Comparison of ENCODE assay signal across 1 cellular context in genomic region chr22:42294034-42294985, GRCh38.
TF ChIP-seq lines count a peak whose summit lies in the region.

No MANE protein-coding gene starts in this region.

TF ChIP-seq in HepG2, 621 proteins besides CTCF, POLR2A, EP300 and RAD21 (continued from another document):
- TF ChIP-seq ZNF274 (CRISPR knock-in tag; IDR thresholded peaks at IDR 0.05): 0 out of 2 replicates have a peak, but pooled peaks have one; percentile 45
- TF ChIP-seq AHDC1 (CRISPR knock-in tag; IDR thresholded peaks at IDR 0.05; ENCODE audit: borderline replicate concordance): no peak
- TF ChIP-seq ZNF431 (CRISPR knock-in tag; IDR thresholded peaks at IDR 0.05; ENCODE audit: borderline replicate concordance, low read depth): no peak
- no peak for TF ChIP-seq IRX3 (CRISPR knock-in tag; IDR thresholded peaks at IDR 0.05; ENCODE audit: borderline replicate concordance, low read depth)
- TF ChIP-seq, protein P1, sequence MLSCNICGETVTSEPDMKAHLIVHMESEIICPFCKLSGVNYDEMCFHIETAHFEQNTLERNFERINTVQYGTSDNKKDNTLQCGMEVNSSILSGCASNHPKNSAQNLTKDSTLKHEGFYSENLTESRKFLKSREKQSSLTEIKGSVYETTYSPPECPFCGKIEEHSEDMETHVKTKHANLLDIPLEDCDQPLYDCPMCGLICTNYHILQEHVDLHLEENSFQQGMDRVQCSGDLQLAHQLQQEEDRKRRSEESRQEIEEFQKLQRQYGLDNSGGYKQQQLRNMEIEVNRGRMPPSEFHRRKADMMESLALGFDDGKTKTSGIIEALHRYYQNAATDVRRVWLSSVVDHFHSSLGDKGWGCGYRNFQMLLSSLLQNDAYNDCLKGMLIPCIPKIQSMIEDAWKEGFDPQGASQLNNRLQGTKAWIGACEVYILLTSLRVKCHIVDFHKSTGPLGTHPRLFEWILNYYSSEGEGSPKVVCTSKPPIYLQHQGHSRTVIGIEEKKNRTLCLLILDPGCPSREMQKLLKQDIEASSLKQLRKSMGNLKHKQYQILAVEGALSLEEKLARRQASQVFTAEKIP (CRISPR knock-in tag; IDR thresholded peaks at IDR 0.05; ENCODE audit: borderline replicate concordance): no peak
- 0 out of 2 replicates have a peak, but pooled peaks have one; percentile 51 for TF ChIP-seq ZNF7 (CRISPR knock-in tag; IDR thresholded peaks at IDR 0.05)
- no peak for TF ChIP-seq HMGXB4 (CRISPR knock-in tag; IDR thresholded peaks at IDR 0.05; ENCODE audit: borderline replicate concordance in 1 of 2, low read depth in 1 of 2)
- TF ChIP-seq CHCHD3 (CRISPR knock-in tag; IDR thresholded peaks at IDR 0.05): peak; percentile 82; the same call in 1 of the 2 replicates
- peak; percentile 64; the same call in 1 of the 2 replicates for TF ChIP-seq ERF (CRISPR knock-in tag; IDR thresholded peaks at IDR 0.05)
- TF ChIP-seq NFKB2 (CRISPR knock-in tag; IDR thresholded peaks at IDR 0.05; ENCODE audit: borderline replicate concordance): peak; percentile 83; the same call in 1 of the 2 replicates
- 0 out of 2 replicates have a peak, but pooled peaks have one; percentile 74 for TF ChIP-seq ZNF792 (CRISPR knock-in tag; IDR thresholded peaks at IDR 0.05)
- TF ChIP-seq SRF (IDR thresholded peaks at IDR 0.05; ENCODE audit: low read depth, low read length): no peak
- no peak for TF ChIP-seq PRMT3 (CRISPR knock-in tag; IDR thresholded peaks at IDR 0.05; ENCODE audit: borderline replicate concordance, low read depth)
- peak; percentile 84 for TF ChIP-seq MXD3 (CRISPR knock-in tag; IDR thresholded peaks at IDR 0.05)
- TF ChIP-seq, protein P2, sequence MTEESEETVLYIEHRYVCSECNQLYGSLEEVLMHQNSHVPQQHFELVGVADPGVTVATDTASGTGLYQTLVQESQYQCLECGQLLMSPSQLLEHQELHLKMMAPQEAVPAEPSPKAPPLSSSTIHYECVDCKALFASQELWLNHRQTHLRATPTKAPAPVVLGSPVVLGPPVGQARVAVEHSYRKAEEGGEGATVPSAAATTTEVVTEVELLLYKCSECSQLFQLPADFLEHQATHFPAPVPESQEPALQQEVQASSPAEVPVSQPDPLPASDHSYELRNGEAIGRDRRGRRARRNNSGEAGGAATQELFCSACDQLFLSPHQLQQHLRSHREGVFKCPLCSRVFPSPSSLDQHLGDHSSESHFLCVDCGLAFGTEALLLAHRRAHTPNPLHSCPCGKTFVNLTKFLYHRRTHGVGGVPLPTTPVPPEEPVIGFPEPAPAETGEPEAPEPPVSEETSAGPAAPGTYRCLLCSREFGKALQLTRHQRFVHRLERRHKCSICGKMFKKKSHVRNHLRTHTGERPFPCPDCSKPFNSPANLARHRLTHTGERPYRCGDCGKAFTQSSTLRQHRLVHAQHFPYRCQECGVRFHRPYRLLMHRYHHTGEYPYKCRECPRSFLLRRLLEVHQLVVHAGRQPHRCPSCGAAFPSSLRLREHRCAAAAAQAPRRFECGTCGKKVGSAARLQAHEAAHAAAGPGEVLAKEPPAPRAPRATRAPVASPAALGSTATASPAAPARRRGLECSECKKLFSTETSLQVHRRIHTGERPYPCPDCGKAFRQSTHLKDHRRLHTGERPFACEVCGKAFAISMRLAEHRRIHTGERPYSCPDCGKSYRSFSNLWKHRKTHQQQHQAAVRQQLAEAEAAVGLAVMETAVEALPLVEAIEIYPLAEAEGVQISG (CRISPR knock-in tag; IDR thresholded peaks at IDR 0.05): peak; percentile 61; the same call in 1 of the 2 replicates
- 0 out of 2 replicates have a peak, but pooled peaks have one; percentile 55 for TF ChIP-seq ARNTL (CRISPR knock-in tag; IDR thresholded peaks at IDR 0.05)
- TF ChIP-seq BRCA1 (CRISPR knock-in tag; IDR thresholded peaks at IDR 0.05): peak; percentile 66; the same call in 1 of the 2 replicates
- 0 out of 2 replicates have a peak, but pooled peaks have one; percentile 36 for TF ChIP-seq CBFB (CRISPR knock-in tag; IDR thresholded peaks at IDR 0.05)
- TF ChIP-seq ZNF557 (CRISPR knock-in tag; IDR thresholded peaks at IDR 0.05): no peak
- TF ChIP-seq ZNF20 (CRISPR knock-in tag; IDR thresholded peaks at IDR 0.05): no peak
- peak; percentile 92 for TF ChIP-seq HMGXB3 (CRISPR knock-in tag; IDR thresholded peaks at IDR 0.05; ENCODE audit: borderline replicate concordance)
- TF ChIP-seq KDM5B (CRISPR knock-in tag; IDR thresholded peaks at IDR 0.05; ENCODE audit: borderline replicate concordance): peak; percentile 29; the same call in 1 of the 2 replicates
- TF ChIP-seq SIX4 (CRISPR knock-in tag; IDR thresholded peaks at IDR 0.05): peak; percentile 67; the same call in 1 of the 2 replicates
- no peak for TF ChIP-seq MAF1 (CRISPR knock-in tag; IDR thresholded peaks at IDR 0.05; ENCODE audit: borderline replicate concordance)
- no peak for TF ChIP-seq ZNF776 (CRISPR knock-in tag; IDR thresholded peaks at IDR 0.05)
- no peak for TF ChIP-seq ZBTB34 (CRISPR knock-in tag; IDR thresholded peaks at IDR 0.05)
- peak; percentile 30; the same call in 1 of the 2 replicates for TF ChIP-seq SP5 (CRISPR knock-in tag; IDR thresholded peaks at IDR 0.05; ENCODE audit: borderline replicate concordance, low read depth)
- TF ChIP-seq ZMAT5 (CRISPR knock-in tag; IDR thresholded peaks at IDR 0.05; ENCODE audit: borderline replicate concordance, low read depth): no peak
- no peak for TF ChIP-seq TBL1XR1 (IDR thresholded peaks at IDR 0.05; ENCODE audit: borderline replicate concordance, low read length, partially characterized antibody)
- TF ChIP-seq SAP130 (CRISPR knock-in tag; IDR thresholded peaks at IDR 0.05; ENCODE audit: low read depth): peak; percentile 78
- TF ChIP-seq GTF3A (CRISPR knock-in tag; conservative IDR thresholded peaks at IDR 0.05): no peak
- TF ChIP-seq PHF21A (CRISPR knock-in tag; IDR thresholded peaks at IDR 0.05): no peak
- TF ChIP-seq CBX1 (IDR thresholded peaks at IDR 0.05; ENCODE audit: low read depth): no peak
- TF ChIP-seq, protein P3, sequence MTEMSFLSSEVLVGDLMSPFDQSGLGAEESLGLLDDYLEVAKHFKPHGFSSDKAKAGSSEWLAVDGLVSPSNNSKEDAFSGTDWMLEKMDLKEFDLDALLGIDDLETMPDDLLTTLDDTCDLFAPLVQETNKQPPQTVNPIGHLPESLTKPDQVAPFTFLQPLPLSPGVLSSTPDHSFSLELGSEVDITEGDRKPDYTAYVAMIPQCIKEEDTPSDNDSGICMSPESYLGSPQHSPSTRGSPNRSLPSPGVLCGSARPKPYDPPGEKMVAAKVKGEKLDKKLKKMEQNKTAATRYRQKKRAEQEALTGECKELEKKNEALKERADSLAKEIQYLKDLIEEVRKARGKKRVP (CRISPR knock-in tag; IDR thresholded peaks at IDR 0.05): no peak
- no peak for TF ChIP-seq ZNF501 (CRISPR knock-in tag; IDR thresholded peaks at IDR 0.05)
